Comparison of ENCODE assay signal across 13 cellular contexts in genomic region chr15:38868326-38869114, GRCh38.
A peak's percentile ranks its signal among the peaks of the same experiment; 100 is the strongest.
DNase-seq lines count a peak whose midpoint lies in the region; ATAC-seq, FAIRE-seq and TF ChIP-seq lines count a peak whose summit lies in the region.
"Had no signal": no experiment of that assay in that cellular context is flagged by ENCODE, and none has a peak within 500 bp of the region (broad histone marks: within the 10 kb centered on the region; RNA-seq: fewer than 3 reads in every experiment).

No MANE protein-coding gene starts in this region.

- H3K27ac ChIP-seq in keratinocyte (ENCODE audit: control insufficient read depth, insufficient read depth, low read length), result no peak overlapping the region
- no peak overlapping the region for H3K27ac ChIP-seq in upper lobe of right lung
- H3K27ac ChIP-seq: 22Rv1 had no signal

- peaks cover 4% of the 10 kb centered on the region for H3K27me3 ChIP-seq in keratinocyte (ENCODE audit: control insufficient read depth, extremely low read depth, insufficient read depth, low read length)
- no peaks in the 10 kb centered on the region for H3K27me3 ChIP-seq in upper lobe of right lung

- H3K9me3 ChIP-seq in keratinocyte (ENCODE audit: control insufficient read depth, low read depth, low read length) (no peaks in the 10 kb centered on the region), upper lobe of right lung (no peaks in the 10 kb centered on the region)

- H4K20me1 ChIP-seq in keratinocyte (ENCODE audit: control insufficient read depth, extremely low read depth, insufficient read depth, low read length), result no peaks in the 10 kb centered on the region

- ATAC-seq in upper lobe of right lung (peak; percentile 24), HG03520 (IDR thresholded peaks at IDR 0.05; ENCODE audit: unreplicated experiment) (no peak), GM21423 (IDR thresholded peaks at IDR 0.05; ENCODE audit: unreplicated experiment) (no peak)
- ATAC-seq: activated naive CD4-positive, alpha-beta T cell treated with anti-CD3 and anti-CD28 coated beads, Interleukin-2, amount 50 U/mL, for 72 hours had no signal

- DNase-seq in DMS 273 (lab: John Stamatoyannopoulos, UW; ENCODE audit: unreplicated experiment) (peak; percentile 20), DMS 273 treated with DMSO at 0.1 percent for 48 hours (lab: John Stamatoyannopoulos, UW) (no peak), astrocyte of the hippocampus (ENCODE audit: low read depth, low spot score) (peak; percentile 60), keratinocyte (ENCODE audit: low read depth, low spot score) (no peak), upper lobe of right lung (no peak), NCI-H446 (lab: John Stamatoyannopoulos, UW) (no peak)
- DNase-seq: NCI-H1092 treated with DMSO at 0.1 percent for 48 hours had no signal

- H3K4me3 ChIP-seq in keratinocyte (ENCODE audit: control insufficient read depth in 2 of 3, extremely low read depth in 1 of 3, insufficient read depth in 2 of 3, low read depth in 1 of 3, low read length in 3 of 3) (no peak overlapping the region), upper lobe of right lung (no peak overlapping the region)

- peak overlapping the region; percentile 6 for H3K4me2 ChIP-seq in keratinocyte (ENCODE audit: control insufficient read depth, extremely low read depth, insufficient read depth, low read depth, low read length)

- TF ChIP-seq CTCF in keratinocyte (optimal IDR thresholded peaks at IDR 0.05 in 1 of 3, IDR thresholded peaks at IDR 0.05 in 1 of 3, conservative IDR thresholded peaks at IDR 0.05 in 1 of 3; ENCODE audit: extremely low read depth in 1 of 3, insufficient read depth in 2 of 3, low read length in 3 of 3) (no peak), upper lobe of right lung (IDR thresholded peaks at IDR 0.05) (no peak)

- dilution Hi-C loops in keratinocyte (cut with MboI; ENCODE audit: extremely low pct_ligation_motif_present, low sequenced_read_pairs), result no loop called here

- peak; percentile 75 for FAIRE-seq in keratinocyte (lab: Jason Lieb, UNC)
- FAIRE-seq: GM18507, TTC549 had no signal

- intact Hi-C loops in upper lobe of right lung (cut with DNase I), result no loop called here

- no peaks in the 10 kb centered on the region for H3K4me1 ChIP-seq in keratinocyte (ENCODE audit: control insufficient read depth, extremely low read depth, insufficient read depth, low read length)
- H3K4me1 ChIP-seq in upper lobe of right lung, result peaks cover 5% of the 10 kb centered on the region

- H3K9me1 ChIP-seq in keratinocyte (ENCODE audit: control insufficient read depth, extremely low read depth, insufficient read depth, low read length), result no peaks in the 10 kb centered on the region

- no peaks in the 10 kb centered on the region for H3K36me3 ChIP-seq in keratinocyte (ENCODE audit: control insufficient read depth in 2 of 2, extremely low read depth in 1 of 2, insufficient read depth in 2 of 2, low read length in 2 of 2)
- H3K36me3 ChIP-seq in upper lobe of right lung, result no peaks in the 10 kb centered on the region

- H3K9ac ChIP-seq in keratinocyte (ENCODE audit: control insufficient read depth, extremely low read depth, insufficient read depth, low read length), result no peak overlapping the region

- H3K79me2 ChIP-seq in keratinocyte (ENCODE audit: control insufficient read depth, insufficient read depth, low read length), result no peaks in the 10 kb centered on the region

- H2AFZ ChIP-seq in keratinocyte (ENCODE audit: control insufficient read depth, low read length), result no peak overlapping the region

Comparison
In these comparisons a context has a peak if more than half of its experiments do, and no peak if none do; other contexts are left out.
1. DNase-seq: peak in DMS 273 (single experiment) and astrocyte of the hippocampus (single experiment); none in DMS 273 treated with DMSO at 0.1 percent for 48 hours (single experiment), keratinocyte (single experiment), upper lobe of right lung (single experiment) and NCI-H446 (0 of 2).